ENCODE assay signal across 8 cellular contexts in genomic region chr14:77375164-77375950, GRCh38. TPM values are rescaled to one million over a fixed set of nuclear protein-coding genes. Genes with fewer than 3 reads are reported as not detected.
A peak's percentile ranks its signal among the peaks of the same experiment; 100 is the strongest.
DNase-seq lines count a peak whose midpoint lies in the region; ATAC-seq and TF ChIP-seq lines count a peak whose summit lies in the region.

No MANE protein-coding gene starts in this region.

- H3K4me3 ChIP-seq in ACC112 (ENCODE audit: low read depth, low read length): peak overlapping the region; percentile 96
- H3K4me3 ChIP-seq in GM12864 (ENCODE audit: low read depth, low read length): peak overlapping the region; percentile 71
- H3K4me3 ChIP-seq in RWPE2 (ENCODE audit: severe bottlenecking): peak overlapping the region; percentile 87
- H3K4me3 ChIP-seq in upper lobe of right lung: no peak overlapping the region

- H3K9me3 ChIP-seq in RWPE2 (ENCODE audit: severe bottlenecking): no peaks in the 10 kb centered on the region
- H3K9me3 ChIP-seq in upper lobe of right lung: no peaks in the 10 kb centered on the region

- H3K27me3 ChIP-seq in ACC112 (ENCODE audit: insufficient read depth, low read length) (no peaks in the 10 kb centered on the region), RWPE2 (ENCODE audit: insufficient read depth, poor library complexity, severe bottlenecking) (no peaks in the 10 kb centered on the region), upper lobe of right lung (no peaks in the 10 kb centered on the region)

- intact Hi-C loops in posterior vena cava (cut with DNase I): no loop called here
- intact Hi-C loops in upper lobe of right lung (cut with DNase I): no loop called here

- ATAC-seq in RWPE2 (ENCODE audit: low read depth) (no peak), HG02623 (IDR thresholded peaks at IDR 0.05; ENCODE audit: unreplicated experiment) (no peak), HG02840 (IDR thresholded peaks at IDR 0.05; ENCODE audit: low FRiP score, unreplicated experiment) (no peak), upper lobe of right lung (no peak)

- H3K4me1 ChIP-seq in ACC112 (ENCODE audit: control insufficient read depth, insufficient read depth, low read length, unreplicated experiment) (peaks cover 22% of the 10 kb centered on the region), RWPE2 (ENCODE audit: insufficient read depth, poor library complexity, severe bottlenecking) (peaks cover 10% of the 10 kb centered on the region), upper lobe of right lung (peaks cover 15% of the 10 kb centered on the region)

- H2AFZ ChIP-seq in ACC112 (ENCODE audit: low read length, unreplicated experiment): no peak overlapping the region

- TF ChIP-seq CTCF in GM12864 (IDR thresholded peaks at IDR 0.05; ENCODE audit: low read depth, low read length, missing control alignments) (no peak), RWPE2 (IDR thresholded peaks at IDR 0.05; ENCODE audit: poor library complexity, severe bottlenecking) (no peak), upper lobe of right lung (IDR thresholded peaks at IDR 0.05) (no peak)

- no peak for DNase-seq in GM12864 (ENCODE audit: low read depth)
- DNase-seq in RWPE2 (ENCODE audit: low spot score): no peak
- DNase-seq in germinal center (ENCODE audit: low spot score): peak; percentile 47
- DNase-seq in posterior vena cava (ENCODE audit: low spot score): no peak
- DNase-seq in upper lobe of right lung: no peak

- no peak overlapping the region for H3K27ac ChIP-seq in ACC112 (ENCODE audit: low read depth, low read length)
- H3K27ac ChIP-seq in RWPE2 (ENCODE audit: poor library complexity, severe bottlenecking): no peak overlapping the region
- no peak overlapping the region for H3K27ac ChIP-seq in upper lobe of right lung

- peaks cover 31% of the 10 kb centered on the region for H3K79me2 ChIP-seq in ACC112 (ENCODE audit: control insufficient read depth, insufficient read depth, low read length, unreplicated experiment)

- H3K36me3 ChIP-seq in ACC112 (ENCODE audit: insufficient read depth, low read length): no peaks in the 10 kb centered on the region
- no peaks in the 10 kb centered on the region for H3K36me3 ChIP-seq in RWPE2 (ENCODE audit: low read depth)
- H3K36me3 ChIP-seq in upper lobe of right lung: no peaks in the 10 kb centered on the region

RNA-seq across cellular contexts. Expression of gene TMED8, which starts 1.5 kb away (rescaled TPM):
- 10 to 100 TPM; 11.2 to 13.3 TPM for total RNA-seq in posterior vena cava
- 11.3 TPM for total RNA-seq in upper lobe of right lung

RNA-seq across cellular contexts. Expression of gene SAMD15, which starts 1.8 kb away (rescaled TPM):
- total RNA-seq in posterior vena cava (under 1 TPM; 0.60 to 0.62 TPM), upper lobe of right lung (0.41 TPM)

RNA-seq across cellular contexts. Expression of gene NOXRED1, which starts 48.0 kb away (rescaled TPM):
- total RNA-seq in posterior vena cava (under 1 TPM; 0.23 to 0.52 TPM), upper lobe of right lung (0.55 TPM)

RNA-seq across cellular contexts. Expression of gene GSTZ1, which starts 54.5 kb away (rescaled TPM):
- total RNA-seq in posterior vena cava: 1 to 10 TPM; 4.7 to 9.3 TPM
- total RNA-seq in upper lobe of right lung: 9.8 TPM

RNA-seq across cellular contexts. Expression of gene POMT2, which starts 54.7 kb away (rescaled TPM):
- 10 to 100 TPM; 20.5 TPM for total RNA-seq in posterior vena cava
- 29.4 TPM for total RNA-seq in upper lobe of right lung
